In the genomic region with DNA sequence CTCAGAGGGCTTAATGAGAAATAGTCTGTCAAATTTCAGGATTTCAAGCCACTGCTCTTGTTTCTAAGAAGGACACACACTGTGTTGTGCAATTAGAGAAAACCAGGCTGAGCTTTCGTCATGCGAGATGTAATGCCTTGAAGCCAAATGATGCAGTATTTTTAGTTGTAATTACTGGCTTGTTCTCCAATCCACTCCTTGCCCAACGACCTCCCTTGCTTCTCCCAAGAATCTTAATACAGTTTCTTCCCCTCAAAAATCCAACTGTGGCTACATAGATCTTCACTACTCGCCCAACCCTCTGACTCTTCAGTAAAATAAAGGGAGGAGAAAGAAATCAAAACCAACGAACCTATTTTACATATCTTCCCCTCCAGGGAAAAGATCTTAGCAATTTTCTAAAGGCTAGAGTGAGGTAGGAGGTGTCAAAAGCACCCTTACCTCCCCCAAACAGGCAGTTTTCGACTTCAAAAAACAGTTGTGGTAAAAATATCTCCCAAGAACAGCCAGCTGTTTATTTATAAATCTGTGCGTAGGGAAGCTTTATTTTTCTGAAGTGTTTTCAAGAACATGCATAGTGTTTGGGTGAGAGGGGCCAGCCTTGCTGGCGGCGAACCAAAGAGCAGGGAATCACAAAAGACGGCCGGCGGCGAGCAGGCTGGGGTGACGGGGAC, we compare ENCODE assay signal across 8 cellular contexts.
DNase-seq lines count a peak whose midpoint lies in the region; ATAC-seq and TF ChIP-seq lines count a peak whose summit lies in the region.

No MANE protein-coding gene starts in this region.

- peak overlapping the region; percentile 46 for H3K4me3 Mint-ChIP-seq in activated CD4-positive, alpha-beta memory T cell treated with anti-CD3 and anti-CD28 coated beads for 36 hours
- H3K4me3 Mint-ChIP-seq in activated CD4-positive, alpha-beta memory T cell treated with anti-CD3 and anti-CD28 coated beads, Interleukin-2, amount 10 ng/mL, durations not matched to agents 7 days and 5 days, result no peak overlapping the region
- peak overlapping the region; percentile 76 for H3K4me3 Mint-ChIP-seq in activated B cell treated with CpG ODN at 0.5 μM for 24 hours

- ATAC-seq in activated B cell treated with CpG ODN at 0.5 μM for 24 hours (ENCODE audit: low read depth) (no peak), HG02571 (IDR thresholded peaks at IDR 0.05; ENCODE audit: unreplicated experiment) (no peak), HG03025 (IDR thresholded peaks at IDR 0.05; ENCODE audit: low FRiP score, unreplicated experiment) (no peak), HG02981 (IDR thresholded peaks at IDR 0.05; ENCODE audit: unreplicated experiment) (no peak)

- CTCF ChIA-PET in activated CD4-positive, alpha-beta memory T cell treated with anti-CD3 and anti-CD28 coated beads for 36 hours (lab: Charles Lee), result interaction anchor here (0.5 to 2.8 kb wide), 8 partner anchors 9 to 626 kb away, joined by 3 to 20 read pairs (median 3); no protein-coding TSS in a partner anchor
- CTCF ChIA-PET in activated CD4-positive, alpha-beta memory T cell treated with anti-CD3 and anti-CD28 coated beads, Interleukin-2, amount 10 ng/mL, durations not matched to agents 7 days and 5 days (lab: Charles Lee), result interaction anchor here (0.8 to 1.9 kb wide), 6 partner anchors 10 to 625 kb away, joined by 3 to 5 read pairs (median 4); no protein-coding TSS in a partner anchor
- CTCF ChIA-PET in activated B cell treated with CpG ODN at 0.5 μM for 24 hours (lab: Charles Lee), result interaction anchor here (0.7 to 5.6 kb wide), 7 partner anchors 315 to 875 kb away, joined by 3 to 42 read pairs (median 4); no protein-coding TSS in a partner anchor

- peaks cover 16% of the 10 kb centered on the region for H3K4me1 Mint-ChIP-seq in activated CD4-positive, alpha-beta memory T cell treated with anti-CD3 and anti-CD28 coated beads for 36 hours (ENCODE audit: low read depth)
- H3K4me1 Mint-ChIP-seq in activated CD4-positive, alpha-beta memory T cell treated with anti-CD3 and anti-CD28 coated beads, Interleukin-2, amount 10 ng/mL, durations not matched to agents 7 days and 5 days, result peaks cover 12% of the 10 kb centered on the region
- H3K4me1 Mint-ChIP-seq in activated B cell treated with CpG ODN at 0.5 μM for 24 hours, result peaks cover 15% of the 10 kb centered on the region

- POLR2A ChIA-PET in activated CD4-positive, alpha-beta memory T cell treated with anti-CD3 and anti-CD28 coated beads for 36 hours (lab: Charles Lee), result interaction anchor here (0.6 kb wide), 2 partner anchors 300 to 311 kb away, joined by 3 read pairs; no protein-coding TSS in a partner anchor
- POLR2A ChIA-PET in activated CD4-positive, alpha-beta memory T cell treated with anti-CD3 and anti-CD28 coated beads, Interleukin-2, amount 10 ng/mL, durations not matched to agents 7 days and 5 days (lab: Charles Lee), result no interaction called here
- POLR2A ChIA-PET in activated B cell treated with CpG ODN at 0.5 μM for 24 hours (lab: Charles Lee), result no interaction called here

- TF ChIP-seq CTCF in activated B cell treated with CpG ODN at 0.5 μM for 24 hours (IDR thresholded peaks at IDR 0.05), result no peak

- H3K9me3 Mint-ChIP-seq in activated CD4-positive, alpha-beta memory T cell treated with anti-CD3 and anti-CD28 coated beads for 36 hours, result no peaks in the 10 kb centered on the region
- H3K9me3 Mint-ChIP-seq in activated CD4-positive, alpha-beta memory T cell treated with anti-CD3 and anti-CD28 coated beads, Interleukin-2, amount 10 ng/mL, durations not matched to agents 7 days and 5 days, result no peaks in the 10 kb centered on the region
- no peaks in the 10 kb centered on the region for H3K9me3 Mint-ChIP-seq in activated B cell treated with CpG ODN at 0.5 μM for 24 hours

- no peaks in the 10 kb centered on the region for H3K36me3 Mint-ChIP-seq in activated CD4-positive, alpha-beta memory T cell treated with anti-CD3 and anti-CD28 coated beads for 36 hours
- no peaks in the 10 kb centered on the region for H3K36me3 Mint-ChIP-seq in activated CD4-positive, alpha-beta memory T cell treated with anti-CD3 and anti-CD28 coated beads, Interleukin-2, amount 10 ng/mL, durations not matched to agents 7 days and 5 days (ENCODE audit: low read depth)
- no peaks in the 10 kb centered on the region for H3K36me3 Mint-ChIP-seq in activated B cell treated with CpG ODN at 0.5 μM for 24 hours (ENCODE audit: low read depth)

- H3K27ac Mint-ChIP-seq in activated CD4-positive, alpha-beta memory T cell treated with anti-CD3 and anti-CD28 coated beads for 36 hours, result no peak overlapping the region
- no peak overlapping the region for H3K27ac Mint-ChIP-seq in activated CD4-positive, alpha-beta memory T cell treated with anti-CD3 and anti-CD28 coated beads, Interleukin-2, amount 10 ng/mL, durations not matched to agents 7 days and 5 days
- H3K27ac Mint-ChIP-seq in activated B cell treated with CpG ODN at 0.5 μM for 24 hours, result peak overlapping the region; percentile 14

- peaks cover 40% of the 10 kb centered on the region for H3K27me3 Mint-ChIP-seq in activated CD4-positive, alpha-beta memory T cell treated with anti-CD3 and anti-CD28 coated beads for 36 hours
- H3K27me3 Mint-ChIP-seq in activated CD4-positive, alpha-beta memory T cell treated with anti-CD3 and anti-CD28 coated beads, Interleukin-2, amount 10 ng/mL, durations not matched to agents 7 days and 5 days, result peaks cover 50% of the 10 kb centered on the region
- peaks cover 13% of the 10 kb centered on the region for H3K27me3 Mint-ChIP-seq in activated B cell treated with CpG ODN at 0.5 μM for 24 hours

- no peak for DNase-seq in activated CD4-positive, alpha-beta memory T cell treated with anti-CD3 and anti-CD28 coated beads for 36 hours
- DNase-seq in activated CD4-positive, alpha-beta memory T cell treated with anti-CD3 and anti-CD28 coated beads, Interleukin-2, amount 10 ng/mL, durations not matched to agents 7 days and 5 days, result no peak
- DNase-seq in activated B cell treated with CpG ODN at 0.5 μM for 24 hours (no peak), globus pallidus (ENCODE audit: low spot score) (peak; percentile 24), pons (ENCODE audit: low spot score) (peak; percentile 49)

- intact Hi-C loops in activated CD4-positive, alpha-beta memory T cell treated with anti-CD3 and anti-CD28 coated beads for 36 hours (cut with micrococcal nuclease), result loop anchor here (1.0 to 10.0 kb wide), 3 partner anchors 316 to 640 kb away; a partner anchor contains a TSS
- intact Hi-C loops in activated B cell treated with CpG ODN at 0.5 μM for 24 hours (cut with micrococcal nuclease), result loop anchor here (1.0 to 2.0 kb wide), 3 partner anchors 318 to 592 kb away; no protein-coding TSS in a partner anchor

Comparison
In these comparisons a context has a peak if more than half of its experiments do, and no peak if none do; other contexts are left out.
1. DNase-seq: peak in globus pallidus (single experiment) and pons (single experiment); none in activated CD4-positive, alpha-beta memory T cell treated with anti-CD3 and anti-CD28 coated beads for 36 hours (single experiment), activated CD4-positive, alpha-beta memory T cell treated with anti-CD3 and anti-CD28 coated beads, Interleukin-2, amount 10 ng/mL, durations not matched to agents 7 days and 5 days (single experiment) and activated B cell treated with CpG ODN at 0.5 μM for 24 hours (single experiment).